ENCODE assay signal across 29 cellular contexts in the genomic region with DNA sequence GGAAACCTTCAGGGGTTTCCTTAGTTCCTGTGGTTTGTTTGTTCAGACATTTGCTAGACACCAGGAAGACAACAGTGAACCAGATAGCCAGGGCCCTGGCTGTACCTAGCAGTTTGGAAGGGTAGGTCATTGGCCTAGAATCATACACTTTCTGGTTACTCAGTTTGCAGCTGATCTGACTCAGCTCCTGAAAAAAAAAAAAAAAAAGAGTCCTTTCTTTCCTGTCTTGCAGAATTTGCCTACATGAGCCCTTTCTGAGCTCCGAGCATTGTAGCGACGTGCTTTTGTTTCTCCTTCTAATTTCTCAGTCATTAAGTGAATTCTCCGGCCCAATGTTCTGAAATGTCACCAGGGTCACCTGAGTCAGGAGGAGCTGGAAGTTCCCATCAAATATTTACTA. TPM values are rescaled to one million over a fixed set of nuclear protein-coding genes. Genes with fewer than 3 reads are reported as not detected.
DNase-seq lines count a peak whose midpoint lies in the region; ATAC-seq and TF ChIP-seq lines count a peak whose summit lies in the region.
"Had no signal": no experiment of that assay in that cellular context is flagged by ENCODE, and none has a peak within 500 bp of the region (broad histone marks: within the 10 kb centered on the region; RNA-seq: fewer than 3 reads in every experiment).

No MANE protein-coding gene starts in this region.

- H2AFZ ChIP-seq in mammary epithelial cell (ENCODE audit: low read depth, low read length), result no peak overlapping the region
- no peak overlapping the region for H2AFZ ChIP-seq in hepatocyte

- H3K9me2 ChIP-seq in hepatocyte (replicated peaks; ENCODE audit: insufficient read depth), result no peaks in the 10 kb centered on the region

- CTCF ChIA-PET in activated CD4-positive, alpha-beta T cell treated with anti-CD3 and anti-CD28 coated beads for 36 hours (lab: Charles Lee), result interaction anchor here (0.6 to 0.7 kb wide), 2 partner anchors 60 to 61 kb away, joined by 3 to 5 read pairs; a partner anchor contains a TSS
- CTCF ChIA-PET in mammary epithelial cell (lab: Charles Lee; ENCODE audit: low non-redundant PET), result no interaction called here

- intact Hi-C loops in activated CD4-positive, alpha-beta T cell treated with anti-CD3 and anti-CD28 coated beads, Interleukin-2, amount 10 ng/mL, durations not matched to agents 24 days and 14 days (cut with micrococcal nuclease), result no loop called here
- intact Hi-C loops in activated CD4-positive, alpha-beta T cell treated with anti-CD3 and anti-CD28 coated beads for 36 hours (cut with DNase I, micrococcal nuclease), result loop anchor here (5.0 to 10.0 kb wide), 2 partner anchors 286 to 472 kb away; no protein-coding TSS in a partner anchor
- intact Hi-C loops in mammary epithelial cell (cut with micrococcal nuclease), result loop anchor here (10.0 kb wide), 1 partner anchor 288 kb away; no protein-coding TSS in a partner anchor

- peak overlapping the region; percentile 23 for H3K4me3 Mint-ChIP-seq in activated CD4-positive, alpha-beta T cell treated with anti-CD3 and anti-CD28 coated beads, Interleukin-2, amount 10 ng/mL, durations not matched to agents 24 days and 14 days
- no peak overlapping the region for H3K4me3 Mint-ChIP-seq in activated CD4-positive, alpha-beta T cell treated with anti-CD3 and anti-CD28 coated beads for 36 hours
- H3K4me3 Mint-ChIP-seq in IgD-negative memory B cell (peak overlapping the region in 3 of 4 donors; percentile 13 to 70 (median 37)), progenitor cell of endocrine pancreas (ENCODE audit: low read depth) (peak overlapping the region; percentile 38)
- H3K4me3 Mint-ChIP-seq: activated naive CD8-positive, alpha-beta T cell treated with anti-CD3 and anti-CD28 coated beads, Interleukin-2, amount 10 ng/mL, durations not matched to agents 7 days and 5 days; activated T-helper 1 cell treated with anti-CD3 and anti-CD28 coated beads, Interleukin-12 subunit alpha, Interleukin-12 subunit beta, Interleukin-2, Interleukin-4 antibody, amounts not matched to agents 30 ng/mL and 10 ng/mL and 1 ng/mL, durations not matched to agents 14 hours and 24 hours and 36 hours had no signal

- H3K9ac ChIP-seq in mammary epithelial cell (ENCODE audit: insufficient read depth, low read length), result no peak overlapping the region

- dilution Hi-C loops in mammary epithelial cell (cut with HindIII; ENCODE audit: low sequenced_read_pairs), result no loop called here

- ATAC-seq in activated CD4-positive, alpha-beta T cell treated with anti-CD3 and anti-CD28 coated beads for 36 hours, result no peak
- ATAC-seq in HG02623 (IDR thresholded peaks at IDR 0.05; ENCODE audit: unreplicated experiment), result no peak
- ATAC-seq: GM12878, heart right ventricle had no signal

- peaks cover 62% of the 10 kb centered on the region for H3K27me3 Mint-ChIP-seq in activated CD4-positive, alpha-beta T cell treated with anti-CD3 and anti-CD28 coated beads, Interleukin-2, amount 10 ng/mL, durations not matched to agents 24 days and 14 days
- peaks cover 50% of the 10 kb centered on the region for H3K27me3 Mint-ChIP-seq in activated CD4-positive, alpha-beta T cell treated with anti-CD3 and anti-CD28 coated beads for 36 hours
- H3K27me3 Mint-ChIP-seq in IgD-negative memory B cell, result peaks cover 46% of the 10 kb centered on the region
- H3K27me3 Mint-ChIP-seq in progenitor cell of endocrine pancreas, result peaks cover 61% of the 10 kb centered on the region

- H3K36me3 ChIP-seq in mammary epithelial cell (ENCODE audit: insufficient read depth, low read length) (no peaks in the 10 kb centered on the region), hepatocyte (replicated peaks; ENCODE audit: insufficient read depth, low read depth) (no peaks in the 10 kb centered on the region)
- H3K36me3 ChIP-seq: HAP-1, heart right ventricle, left ventricle myocardium inferior, sigmoid colon, SJSA1, upper lobe of left lung, WERI-Rb-1 had no signal

- no peak for DNase-seq in activated CD4-positive, alpha-beta T cell treated with anti-CD3 and anti-CD28 coated beads, Interleukin-2, amount 10 ng/mL, durations not matched to agents 24 days and 14 days
- DNase-seq in activated CD4-positive, alpha-beta T cell treated with anti-CD3 and anti-CD28 coated beads for 36 hours, result no peak
- DNase-seq in epithelial cell of esophagus (ENCODE audit: low read depth) (peak; percentile 32), progenitor cell of endocrine pancreas (ENCODE audit: low spot score, unreplicated experiment) (no peak), mammary epithelial cell (no peak), hepatocyte (ENCODE audit: low spot score) (no peak)
- DNase-seq: 8988T; activated naive CD8-positive, alpha-beta T cell treated with anti-CD3 and anti-CD28 coated beads, Interleukin-2, amount 10 ng/mL, durations not matched to agents 7 days and 5 days; AML-193; cerebellar nuclear complex; DMS79 treated with DMSO at 0.1 percent for 48 hours; foreskin fibroblast; heart right ventricle; left ventricle myocardium inferior; naive B cell; NCI-H1930; NCI-H69; sigmoid colon; T-helper 2 cell; upper lobe of left lung; WERI-Rb-1 had no signal

- H3K4me1 Mint-ChIP-seq in activated CD4-positive, alpha-beta T cell treated with anti-CD3 and anti-CD28 coated beads, Interleukin-2, amount 10 ng/mL, durations not matched to agents 24 days and 14 days, result peaks cover 13% of the 10 kb centered on the region
- peaks cover 11% of the 10 kb centered on the region for H3K4me1 Mint-ChIP-seq in activated CD4-positive, alpha-beta T cell treated with anti-CD3 and anti-CD28 coated beads for 36 hours
- H3K4me1 Mint-ChIP-seq in IgD-negative memory B cell (peaks cover 7 to 11% (median 10%) of the 10 kb centered on the region in 3 donors), progenitor cell of endocrine pancreas (ENCODE audit: low read depth) (peaks cover 9% of the 10 kb centered on the region)

- BruUV-seq in mammary epithelial cell (replicated peaks; lab: Mats Ljungman, UMichigan), result no TSS peak

- no peaks in the 10 kb centered on the region for H3K9me3 Mint-ChIP-seq in activated CD4-positive, alpha-beta T cell treated with anti-CD3 and anti-CD28 coated beads, Interleukin-2, amount 10 ng/mL, durations not matched to agents 24 days and 14 days
- H3K9me3 Mint-ChIP-seq in activated CD4-positive, alpha-beta T cell treated with anti-CD3 and anti-CD28 coated beads for 36 hours (ENCODE audit: low read depth), result no peaks in the 10 kb centered on the region
- H3K9me3 Mint-ChIP-seq in IgD-negative memory B cell (no peaks in the 10 kb centered on the region), progenitor cell of endocrine pancreas (ENCODE audit: low read depth) (no peaks in the 10 kb centered on the region)
- H3K9me3 Mint-ChIP-seq: activated naive CD8-positive, alpha-beta T cell treated with anti-CD3 and anti-CD28 coated beads, Interleukin-2, amount 10 ng/mL, durations not matched to agents 7 days and 5 days; activated T-helper 1 cell treated with anti-CD3 and anti-CD28 coated beads, Interleukin-12 subunit alpha, Interleukin-12 subunit beta, Interleukin-2, Interleukin-4 antibody, amounts not matched to agents 30 ng/mL and 10 ng/mL and 1 ng/mL, durations not matched to agents 14 hours and 24 hours and 36 hours; naive B cell had no signal

- H3K27me3 ChIP-seq in mammary epithelial cell (ENCODE audit: insufficient read depth, low read length) (peaks cover 12% of the 10 kb centered on the region), hepatocyte (peaks cover 50% of the 10 kb centered on the region)

- H3K36me3 Mint-ChIP-seq in activated CD4-positive, alpha-beta T cell treated with anti-CD3 and anti-CD28 coated beads, Interleukin-2, amount 10 ng/mL, durations not matched to agents 24 days and 14 days (ENCODE audit: low read depth), result no peaks in the 10 kb centered on the region
- H3K36me3 Mint-ChIP-seq in activated CD4-positive, alpha-beta T cell treated with anti-CD3 and anti-CD28 coated beads for 36 hours (ENCODE audit: low read depth), result no peaks in the 10 kb centered on the region
- H3K36me3 Mint-ChIP-seq in IgD-negative memory B cell (no peaks in the 10 kb centered on the region), progenitor cell of endocrine pancreas (ENCODE audit: insufficient read depth) (no peaks in the 10 kb centered on the region)
- H3K36me3 Mint-ChIP-seq: activated naive CD8-positive, alpha-beta T cell treated with anti-CD3 and anti-CD28 coated beads, Interleukin-2, amount 10 ng/mL, durations not matched to agents 7 days and 5 days; naive B cell had no signal

- POLR2A ChIA-PET in activated CD4-positive, alpha-beta T cell treated with anti-CD3 and anti-CD28 coated beads for 36 hours (lab: Charles Lee), result interaction anchor here (0.6 kb wide), 3 partner anchors 103 to 206 kb away, joined by 3 to 4 read pairs (median 3); no protein-coding TSS in a partner anchor

- H3K9me3 ChIP-seq in mammary epithelial cell (replicated peaks; ENCODE audit: insufficient read depth, low read length), result no peaks in the 10 kb centered on the region
- H3K9me3 ChIP-seq in hepatocyte (ENCODE audit: low read depth), result no peaks in the 10 kb centered on the region
- H3K9me3 ChIP-seq: HAP-1, heart right ventricle, left ventricle myocardium inferior, sigmoid colon, SJSA1, upper lobe of left lung had no signal

- H3K79me2 ChIP-seq in mammary epithelial cell (ENCODE audit: insufficient read depth, low read length) (no peaks in the 10 kb centered on the region), hepatocyte (no peaks in the 10 kb centered on the region)

- no peak overlapping the region for H3K4me2 ChIP-seq in mammary epithelial cell (ENCODE audit: insufficient read depth, low read depth, low read length)
- no peak overlapping the region for H3K4me2 ChIP-seq in hepatocyte

- in situ Hi-C loops in mammary epithelial cell (cut with MboI; ENCODE audit: low sequenced_read_pairs in 2 of 2), result no loop called here

- TF ChIP-seq CTCF in epithelial cell of esophagus (IDR thresholded peaks at IDR 0.05; ENCODE audit: insufficient read depth, low read depth, low read length, missing control alignments) (no peak), progenitor cell of endocrine pancreas (IDR thresholded peaks at IDR 0.05; ENCODE audit: unreplicated experiment) (no peak), mammary epithelial cell (conservative IDR thresholded peaks at IDR 0.05 in 1 of 2, IDR thresholded peaks at IDR 0.05 in 1 of 2; ENCODE audit: extremely low read depth in 1 of 2, insufficient read depth in 1 of 2, low read depth in 1 of 2, low read length in 2 of 2) (no peak), hepatocyte (IDR thresholded peaks at IDR 0.05; ENCODE audit: poor library complexity) (no peak)

- H3K27ac ChIP-seq in mammary epithelial cell (ENCODE audit: insufficient read depth, low read depth, low read length) (no peak overlapping the region), hepatocyte (no peak overlapping the region)
- H3K27ac ChIP-seq: epithelial cell of prostate, heart right ventricle, left ventricle myocardium inferior, sigmoid colon, SJSA1, upper lobe of left lung, WERI-Rb-1 had no signal

- 80% methylated on average over 1 of the region's 4 CpGs for WGBS in mammary epithelial cell (ENCODE audit: low coverage, missing lambda C conversion rate)
- WGBS in hepatocyte (ENCODE audit: low lambda C conversion rate, missing lambda C conversion rate), result 84% methylated on average over 4 of the region's 4 CpGs

- H3K4me3 ChIP-seq in epithelial cell of esophagus (ENCODE audit: low read length) (no peak overlapping the region), mammary epithelial cell (replicated peaks in 1 of 3; ENCODE audit: insufficient read depth in 1 of 3, low read depth in 2 of 3, low read length in 3 of 3) (no peak overlapping the region), hepatocyte (no peak overlapping the region)
- H3K4me3 ChIP-seq: GM12878, HAP-1, heart right ventricle, left ventricle myocardium inferior, sigmoid colon, SJSA1, upper lobe of left lung had no signal

- H3K4me1 ChIP-seq in mammary epithelial cell (ENCODE audit: insufficient read depth, low read length) (peaks cover 6% of the 10 kb centered on the region), hepatocyte (ENCODE audit: insufficient read depth) (peaks cover 4% of the 10 kb centered on the region)

- H3K27ac Mint-ChIP-seq in activated CD4-positive, alpha-beta T cell treated with anti-CD3 and anti-CD28 coated beads, Interleukin-2, amount 10 ng/mL, durations not matched to agents 24 days and 14 days, result no peak overlapping the region
- no peak overlapping the region for H3K27ac Mint-ChIP-seq in activated CD4-positive, alpha-beta T cell treated with anti-CD3 and anti-CD28 coated beads for 36 hours
- H3K27ac Mint-ChIP-seq in IgD-negative memory B cell, result no peak overlapping the region
- no peak overlapping the region for H3K27ac Mint-ChIP-seq in progenitor cell of endocrine pancreas
- H3K27ac Mint-ChIP-seq: activated naive CD8-positive, alpha-beta T cell treated with anti-CD3 and anti-CD28 coated beads, Interleukin-2, amount 10 ng/mL, durations not matched to agents 7 days and 5 days; activated T-helper 1 cell treated with anti-CD3 and anti-CD28 coated beads, Interleukin-12 subunit alpha, Interleukin-12 subunit beta, Interleukin-2, Interleukin-4 antibody, amounts not matched to agents 30 ng/mL and 10 ng/mL and 1 ng/mL, durations not matched to agents 14 hours and 24 hours and 36 hours had no signal

- H4K20me1 ChIP-seq in mammary epithelial cell (ENCODE audit: insufficient read depth, low read length) (no peaks in the 10 kb centered on the region), hepatocyte (ENCODE audit: insufficient read depth, poor library complexity, severe bottlenecking) (peaks cover 4% of the 10 kb centered on the region)

RNA-seq across cellular contexts. Expression of a gene that starts 2.4 kb away (rescaled TPM):
- 0.16 and 0.17 TPM in 2 replicates for total RNA-seq in activated CD4-positive, alpha-beta T cell treated with anti-CD3 and anti-CD28 coated beads, Interleukin-2, amount 10 ng/mL, durations not matched to agents 24 days and 14 days
- under 1 TPM; 0.73 to 0.90 TPM for total RNA-seq in activated CD4-positive, alpha-beta T cell treated with anti-CD3 and anti-CD28 coated beads for 36 hours
- polyA plus RNA-seq in IgD-negative memory B cell, result not detected
- 0.19 and 0.49 TPM in 2 replicates for total RNA-seq in progenitor cell of endocrine pancreas
- under 1 TPM in 1 of 2 donors, not detected in 1; 0.26 TPM for total RNA-seq in mammary epithelial cell
- 0.03 TPM for polyA plus RNA-seq in mammary epithelial cell
- polyA minus RNA-seq in mammary epithelial cell, result not detected
- 1.5 TPM in 1 of 2 replicates, not detected in the other for total RNA-seq in hepatocyte
- 0.74 TPM in 1 of 2 replicates, not detected in the other for polyA plus RNA-seq in hepatocyte
- total RNA-seq: activated T-helper 1 cell treated with anti-CD3 and anti-CD28 coated beads, Interleukin-12 subunit alpha, Interleukin-12 subunit beta, Interleukin-2, Interleukin-4 antibody, amounts not matched to agents 30 ng/mL and 10 ng/mL and 1 ng/mL, durations not matched to agents 14 hours and 24 hours and 36 hours; RPMI7951; SJSA1 had no signal

RNA-seq across cellular contexts. Expression of a gene that starts 44.1 kb away (rescaled TPM):
- total RNA-seq in activated CD4-positive, alpha-beta T cell treated with anti-CD3 and anti-CD28 coated beads, Interleukin-2, amount 10 ng/mL, durations not matched to agents 24 days and 14 days, result 131 and 149 TPM in 2 replicates
- total RNA-seq in activated CD4-positive, alpha-beta T cell treated with anti-CD3 and anti-CD28 coated beads for 36 hours, result 10 to 100 TPM; 70.6 to 89.5 TPM
- polyA plus RNA-seq in IgD-negative memory B cell (64.3 TPM), mammary epithelial cell (37.1 TPM), hepatocyte (210 and 227 TPM in 2 replicates)
- total RNA-seq in progenitor cell of endocrine pancreas (174 and 187 TPM in 2 replicates), mammary epithelial cell (100 to 1,000 TPM in 1 of 2 donors, 10 to 100 TPM in 1; 64.7 to 114 TPM), hepatocyte (132 and 135 TPM in 2 replicates)
- 150 TPM for polyA minus RNA-seq in mammary epithelial cell
